22 cellular contexts compared by ENCODE assay signal in genomic region chr4:161920304-161921052, GRCh38.
DNase-seq lines count a peak whose midpoint lies in the region; ATAC-seq and TF ChIP-seq lines count a peak whose summit lies in the region.
"Had no signal": no experiment of that assay in that cellular context is flagged by ENCODE, and none has a peak within 500 bp of the region (broad histone marks: within the 10 kb centered on the region; RNA-seq: fewer than 3 reads in every experiment).

No MANE protein-coding gene starts in this region.

- no peak overlapping the region for H3K4me2 ChIP-seq in mesendoderm (ENCODE audit: low read length)
- H3K4me2 ChIP-seq: BLaER1 had no signal

- no peaks in the 10 kb centered on the region for H3K4me1 ChIP-seq in mesendoderm (ENCODE audit: control insufficient read depth, low read depth, low read length)
- no peaks in the 10 kb centered on the region for H3K4me1 ChIP-seq in heart left ventricle
- H3K4me1 ChIP-seq: BLaER1 had no signal

- H2BK15ac ChIP-seq in mesendoderm (replicated peaks; ENCODE audit: low read depth), result no peak overlapping the region

- H2AK5ac ChIP-seq in mesendoderm (ENCODE audit: low read length), result no peak overlapping the region

- H3K27me3 ChIP-seq in mesendoderm (ENCODE audit: insufficient read depth, low read length, poor library complexity), result no peaks in the 10 kb centered on the region
- H3K27me3 ChIP-seq in heart left ventricle, result no peaks in the 10 kb centered on the region
- H3K27me3 ChIP-seq: BLaER1 had no signal

- H3K23ac ChIP-seq in mesendoderm (ENCODE audit: low read length), result no peak overlapping the region

- H3K56ac ChIP-seq in mesendoderm (ENCODE audit: low read length), result no peak overlapping the region

- no peak overlapping the region for H3K18ac ChIP-seq in mesendoderm (ENCODE audit: low read length)

- H3K36me3 Mint-ChIP-seq in Calu3 (ENCODE audit: insufficient read depth, unreplicated experiment), result no peaks in the 10 kb centered on the region

- no peaks in the 10 kb centered on the region for H3K79me2 ChIP-seq in mesendoderm (ENCODE audit: control insufficient read depth, insufficient read depth, low read length)

- no peak overlapping the region for H3K9ac ChIP-seq in mesendoderm (ENCODE audit: low read length)
- H3K9ac ChIP-seq: BLaER1, GM23248 had no signal

- no TSS peak for BruUV-seq in Calu3 (replicated peaks; lab: Mats Ljungman, UMichigan)

- TF ChIP-seq CTCF in Calu3 (IDR thresholded peaks at IDR 0.05; ENCODE audit: unreplicated experiment) (no peak), heart left ventricle (IDR thresholded peaks at IDR 0.05) (no peak)

- H4K8ac ChIP-seq in mesendoderm (ENCODE audit: low read depth, low read length), result peak overlapping the region; percentile 65

- H3K36me3 ChIP-seq in mesendoderm (ENCODE audit: control insufficient read depth, insufficient read depth, low read length), result no peaks in the 10 kb centered on the region
- no peaks in the 10 kb centered on the region for H3K36me3 ChIP-seq in heart left ventricle
- H3K36me3 ChIP-seq: BLaER1 had no signal

- peaks cover 9% of the 10 kb centered on the region for H3K4me1 Mint-ChIP-seq in Calu3 (ENCODE audit: low read depth, unreplicated experiment)
- H3K4me1 Mint-ChIP-seq: H9 had no signal

- CTCF ChIA-PET in Calu3 (lab: Charles Lee), result interaction anchor here (0.9 kb wide), 1 partner anchor 475 kb away, joined by 5 read pairs; no protein-coding TSS in a partner anchor

- no peak for DNase-seq in Calu3
- DNase-seq in G401 (ENCODE audit: low spot score), result peak; percentile 81
- DNase-seq in NCI-H69 (lab: John Stamatoyannopoulos, UW), result peak; percentile 57
- DNase-seq in mesendoderm, result no peak
- no peak for DNase-seq in stimulated activated CD4-positive, alpha-beta T cell treated with anti-CD3 and anti-CD28 coated beads, Interleukin-4, amount 100 ng/mL, for 4 hours
- no peak for DNase-seq in NCI-H748 treated with DMSO at 0.1 percent for 48 hours (lab: John Stamatoyannopoulos, UW)
- DNase-seq in heart left ventricle, result no peak
- DNase-seq: ACHN; CD4-positive, alpha-beta T cell; COR-L47; DMS79; GM23248; H9; KG1; NCI-H1092 treated with DMSO at 0.1 percent for 48 hours; NCI-H2029 treated with DMSO at 0.1 percent for 48 hours; NCI-H526; SIG-M5 had no signal

- H3K27ac Mint-ChIP-seq in Calu3 (ENCODE audit: unreplicated experiment), result peak overlapping the region; percentile 11
- H3K27ac Mint-ChIP-seq: CD4-positive, alpha-beta T cell; H9 had no signal

- no peak for ATAC-seq in GM21367 (IDR thresholded peaks at IDR 0.05; ENCODE audit: unreplicated experiment)
- no peak for ATAC-seq in heart left ventricle
- ATAC-seq: Panc1, SK-N-SH treated with all-trans-retinoic acid at 6 μM for 48 hours had no signal

- H3K79me1 ChIP-seq in mesendoderm (ENCODE audit: low read length), result no peaks in the 10 kb centered on the region

- no CpG with 5 or more reads among the region's 3 CpGs for WGBS in mesendoderm (ENCODE audit: extremely low coverage, insufficient coverage, low lambda C conversion rate)
- 60 to 77% (median 69%) methylated on average over 3 of the region's 3 CpGs for WGBS in heart left ventricle, 4 donors

- intact Hi-C loops in Calu3 (cut with micrococcal nuclease; ENCODE audit: unreplicated experiment) (no loop called here), heart left ventricle (cut with DNase I) (no loop called here)

- H3K27me3 Mint-ChIP-seq in Calu3 (ENCODE audit: unreplicated experiment), result no peaks in the 10 kb centered on the region
- H3K27me3 Mint-ChIP-seq: CD4-positive, alpha-beta T cell had no signal

- TF ChIP-seq POLR2A in heart left ventricle (IDR thresholded peaks at IDR 0.05), result no peak

- no peak overlapping the region for H2BK120ac ChIP-seq in mesendoderm (ENCODE audit: low read depth, low read length)

- H3K4me3 ChIP-seq in mesendoderm (ENCODE audit: low read length) (no peak overlapping the region), heart left ventricle (no peak overlapping the region)
- H3K4me3 ChIP-seq: BLaER1, GM23248 had no signal

- in situ Hi-C loops in G401 (cut with HindIII; ENCODE audit: low sequenced_read_pairs), result no loop called here

- H3K27ac ChIP-seq in mesendoderm (ENCODE audit: low read depth, low read length), result no peak overlapping the region
- H3K27ac ChIP-seq in heart left ventricle, result no peak overlapping the region
- H3K27ac ChIP-seq: BLaER1, GM23248 had no signal

- H4K5ac ChIP-seq in mesendoderm (ENCODE audit: low read length), result no peak overlapping the region

- H3K9me3 Mint-ChIP-seq in Calu3 (ENCODE audit: low read depth, unreplicated experiment), result no peaks in the 10 kb centered on the region
- H3K9me3 Mint-ChIP-seq: H9 had no signal

- H3K4me3 Mint-ChIP-seq in Calu3 (ENCODE audit: low read depth, unreplicated experiment), result no peak overlapping the region
- H3K4me3 Mint-ChIP-seq: CD4-positive, alpha-beta T cell; H9 had no signal

- H3K4ac ChIP-seq in mesendoderm (ENCODE audit: low read depth, low read length), result no peak overlapping the region

- no peak overlapping the region for H2BK5ac ChIP-seq in mesendoderm (ENCODE audit: low read length)

- no peaks in the 10 kb centered on the region for H3K9me3 ChIP-seq in heart left ventricle
- H3K9me3 ChIP-seq: BLaER1 had no signal

Comparison
In these comparisons a context has a peak if more than half of its experiments do, and no peak if none do; other contexts are left out.
1. DNase-seq: peak in G401 (single experiment) and NCI-H69 (single experiment); none in Calu3 (single experiment), mesendoderm (single experiment), stimulated activated CD4-positive, alpha-beta T cell treated with anti-CD3 and anti-CD28 coated beads, Interleukin-4, amount 100 ng/mL, for 4 hours (0 of 2), NCI-H748 treated with DMSO at 0.1 percent for 48 hours (single experiment) and heart left ventricle (0 of 5).